ENCODE assay signal across 1 cellular context in genomic region chr6:55445648-55446204, GRCh38.
TF ChIP-seq lines count a peak whose summit lies in the region.

No MANE protein-coding gene starts in this region.

TF ChIP-seq in H1, 55 proteins besides CTCF, POLR2A, EP300 and RAD21 (continued from another document):
- TF ChIP-seq, protein P1, sequence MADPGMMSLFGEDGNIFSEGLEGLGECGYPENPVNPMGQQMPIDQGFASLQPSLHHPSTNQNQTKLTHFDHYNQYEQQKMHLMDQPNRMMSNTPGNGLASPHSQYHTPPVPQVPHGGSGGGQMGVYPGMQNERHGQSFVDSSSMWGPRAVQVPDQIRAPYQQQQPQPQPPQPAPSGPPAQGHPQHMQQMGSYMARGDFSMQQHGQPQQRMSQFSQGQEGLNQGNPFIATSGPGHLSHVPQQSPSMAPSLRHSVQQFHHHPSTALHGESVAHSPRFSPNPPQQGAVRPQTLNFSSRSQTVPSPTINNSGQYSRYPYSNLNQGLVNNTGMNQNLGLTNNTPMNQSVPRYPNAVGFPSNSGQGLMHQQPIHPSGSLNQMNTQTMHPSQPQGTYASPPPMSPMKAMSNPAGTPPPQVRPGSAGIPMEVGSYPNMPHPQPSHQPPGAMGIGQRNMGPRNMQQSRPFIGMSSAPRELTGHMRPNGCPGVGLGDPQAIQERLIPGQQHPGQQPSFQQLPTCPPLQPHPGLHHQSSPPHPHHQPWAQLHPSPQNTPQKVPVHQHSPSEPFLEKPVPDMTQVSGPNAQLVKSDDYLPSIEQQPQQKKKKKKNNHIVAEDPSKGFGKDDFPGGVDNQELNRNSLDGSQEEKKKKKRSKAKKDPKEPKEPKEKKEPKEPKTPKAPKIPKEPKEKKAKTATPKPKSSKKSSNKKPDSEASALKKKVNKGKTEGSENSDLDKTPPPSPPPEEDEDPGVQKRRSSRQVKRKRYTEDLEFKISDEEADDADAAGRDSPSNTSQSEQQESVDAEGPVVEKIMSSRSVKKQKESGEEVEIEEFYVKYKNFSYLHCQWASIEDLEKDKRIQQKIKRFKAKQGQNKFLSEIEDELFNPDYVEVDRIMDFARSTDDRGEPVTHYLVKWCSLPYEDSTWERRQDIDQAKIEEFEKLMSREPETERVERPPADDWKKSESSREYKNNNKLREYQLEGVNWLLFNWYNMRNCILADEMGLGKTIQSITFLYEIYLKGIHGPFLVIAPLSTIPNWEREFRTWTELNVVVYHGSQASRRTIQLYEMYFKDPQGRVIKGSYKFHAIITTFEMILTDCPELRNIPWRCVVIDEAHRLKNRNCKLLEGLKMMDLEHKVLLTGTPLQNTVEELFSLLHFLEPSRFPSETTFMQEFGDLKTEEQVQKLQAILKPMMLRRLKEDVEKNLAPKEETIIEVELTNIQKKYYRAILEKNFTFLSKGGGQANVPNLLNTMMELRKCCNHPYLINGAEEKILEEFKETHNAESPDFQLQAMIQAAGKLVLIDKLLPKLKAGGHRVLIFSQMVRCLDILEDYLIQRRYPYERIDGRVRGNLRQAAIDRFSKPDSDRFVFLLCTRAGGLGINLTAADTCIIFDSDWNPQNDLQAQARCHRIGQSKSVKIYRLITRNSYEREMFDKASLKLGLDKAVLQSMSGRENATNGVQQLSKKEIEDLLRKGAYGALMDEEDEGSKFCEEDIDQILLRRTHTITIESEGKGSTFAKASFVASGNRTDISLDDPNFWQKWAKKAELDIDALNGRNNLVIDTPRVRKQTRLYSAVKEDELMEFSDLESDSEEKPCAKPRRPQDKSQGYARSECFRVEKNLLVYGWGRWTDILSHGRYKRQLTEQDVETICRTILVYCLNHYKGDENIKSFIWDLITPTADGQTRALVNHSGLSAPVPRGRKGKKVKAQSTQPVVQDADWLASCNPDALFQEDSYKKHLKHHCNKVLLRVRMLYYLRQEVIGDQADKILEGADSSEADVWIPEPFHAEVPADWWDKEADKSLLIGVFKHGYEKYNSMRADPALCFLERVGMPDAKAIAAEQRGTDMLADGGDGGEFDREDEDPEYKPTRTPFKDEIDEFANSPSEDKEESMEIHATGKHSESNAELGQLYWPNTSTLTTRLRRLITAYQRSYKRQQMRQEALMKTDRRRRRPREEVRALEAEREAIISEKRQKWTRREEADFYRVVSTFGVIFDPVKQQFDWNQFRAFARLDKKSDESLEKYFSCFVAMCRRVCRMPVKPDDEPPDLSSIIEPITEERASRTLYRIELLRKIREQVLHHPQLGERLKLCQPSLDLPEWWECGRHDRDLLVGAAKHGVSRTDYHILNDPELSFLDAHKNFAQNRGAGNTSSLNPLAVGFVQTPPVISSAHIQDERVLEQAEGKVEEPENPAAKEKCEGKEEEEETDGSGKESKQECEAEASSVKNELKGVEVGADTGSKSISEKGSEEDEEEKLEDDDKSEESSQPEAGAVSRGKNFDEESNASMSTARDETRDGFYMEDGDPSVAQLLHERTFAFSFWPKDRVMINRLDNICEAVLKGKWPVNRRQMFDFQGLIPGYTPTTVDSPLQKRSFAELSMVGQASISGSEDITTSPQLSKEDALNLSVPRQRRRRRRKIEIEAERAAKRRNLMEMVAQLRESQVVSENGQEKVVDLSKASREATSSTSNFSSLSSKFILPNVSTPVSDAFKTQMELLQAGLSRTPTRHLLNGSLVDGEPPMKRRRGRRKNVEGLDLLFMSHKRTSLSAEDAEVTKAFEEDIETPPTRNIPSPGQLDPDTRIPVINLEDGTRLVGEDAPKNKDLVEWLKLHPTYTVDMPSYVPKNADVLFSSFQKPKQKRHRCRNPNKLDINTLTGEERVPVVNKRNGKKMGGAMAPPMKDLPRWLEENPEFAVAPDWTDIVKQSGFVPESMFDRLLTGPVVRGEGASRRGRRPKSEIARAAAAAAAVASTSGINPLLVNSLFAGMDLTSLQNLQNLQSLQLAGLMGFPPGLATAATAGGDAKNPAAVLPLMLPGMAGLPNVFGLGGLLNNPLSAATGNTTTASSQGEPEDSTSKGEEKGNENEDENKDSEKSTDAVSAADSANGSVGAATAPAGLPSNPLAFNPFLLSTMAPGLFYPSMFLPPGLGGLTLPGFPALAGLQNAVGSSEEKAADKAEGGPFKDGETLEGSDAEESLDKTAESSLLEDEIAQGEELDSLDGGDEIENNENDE (IDR thresholded peaks at IDR 0.05; ENCODE audit: insufficient replicate concordance, low read length), result no peak
- TF ChIP-seq KDM1A (IDR thresholded peaks at IDR 0.05; ENCODE audit: borderline replicate concordance, low read length) (no peak), KDM4A (IDR thresholded peaks at IDR 0.05; ENCODE audit: low read depth, low read length, severe bottlenecking) (no peak), KDM5A (IDR thresholded peaks at IDR 0.05; ENCODE audit: low read length) (no peak), HDAC6 (IDR thresholded peaks at IDR 0.05; ENCODE audit: low read depth, low read length) (no peak), CTBP2 (IDR thresholded peaks at IDR 0.05; ENCODE audit: borderline replicate concordance, insufficient read depth, insufficient read length, low read length) (no peak), GABPA (IDR thresholded peaks at IDR 0.05; ENCODE audit: borderline replicate concordance, insufficient read depth, low read length) (no peak), TAF1 (IDR thresholded peaks at IDR 0.05; ENCODE audit: low read depth, low read length) (no peak), PHF8 (conservative IDR thresholded peaks at IDR 0.05; ENCODE audit: low read depth, low read length) (no peak), JUN (IDR thresholded peaks at IDR 0.05; ENCODE audit: low read depth, low read length) (no peak), CHD1 (IDR thresholded peaks at IDR 0.05; ENCODE audit: low read depth, low read length) (no peak), ATF3 (IDR thresholded peaks at IDR 0.05; ENCODE audit: insufficient read depth, low read depth, low read length) (no peak), SP2 (IDR thresholded peaks at IDR 0.05; ENCODE audit: low read length) (no peak), JUND (IDR thresholded peaks at IDR 0.05; ENCODE audit: low read length) (no peak), MAFK (IDR thresholded peaks at IDR 0.05; ENCODE audit: low read depth, low read length) (no peak), BRCA1 (IDR thresholded peaks at IDR 0.05; ENCODE audit: low read depth, low read length) (no peak)
- TF ChIP-seq, protein P2, sequence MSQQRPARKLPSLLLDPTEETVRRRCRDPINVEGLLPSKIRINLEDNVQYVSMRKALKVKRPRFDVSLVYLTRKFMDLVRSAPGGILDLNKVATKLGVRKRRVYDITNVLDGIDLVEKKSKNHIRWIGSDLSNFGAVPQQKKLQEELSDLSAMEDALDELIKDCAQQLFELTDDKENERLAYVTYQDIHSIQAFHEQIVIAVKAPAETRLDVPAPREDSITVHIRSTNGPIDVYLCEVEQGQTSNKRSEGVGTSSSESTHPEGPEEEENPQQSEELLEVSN (IDR thresholded peaks at IDR 0.05), result no peak
